In genomic region chr12:104729091-104729490, GRCh38 we compare ENCODE assay signal across 22 cellular contexts.
A peak's percentile ranks its signal among the peaks of the same experiment; 100 is the strongest.
DNase-seq lines count a peak whose midpoint lies in the region; ATAC-seq and TF ChIP-seq lines count a peak whose summit lies in the region.
"Had no signal": no experiment of that assay in that cellular context is flagged by ENCODE, and none has a peak within 500 bp of the region (broad histone marks: within the 10 kb centered on the region; RNA-seq: fewer than 3 reads in every experiment).

No MANE protein-coding gene starts in this region.

- CTCF ChIA-PET in HEK293T (lab: Yijun Ruan, JAX): no interaction called here
- CTCF ChIA-PET in RWPE1 (lab: Yijun Ruan, JAX): interaction anchor here (0.6 kb wide), 1 partner anchor 84 kb away, joined by 3 read pairs; no protein-coding TSS in a partner anchor

- no peaks in the 10 kb centered on the region for H3K9me3 Mint-ChIP-seq in activated naive CD8-positive, alpha-beta T cell treated with anti-CD3 and anti-CD28 coated beads, Interleukin-2, amount 10 ng/mL, durations not matched to agents 7 days and 5 days
- no peaks in the 10 kb centered on the region for H3K9me3 Mint-ChIP-seq in activated naive CD8-positive, alpha-beta T cell treated with anti-CD3 and anti-CD28 coated beads for 36 hours
- no peaks in the 10 kb centered on the region for H3K9me3 Mint-ChIP-seq in effector memory CD8-positive, alpha-beta T cell
- H3K9me3 Mint-ChIP-seq: CD8-positive, alpha-beta T cell had no signal

- peaks cover 4% of the 10 kb centered on the region for H3K36me3 ChIP-seq in neutrophil

- H3K4me1 ChIP-seq in neutrophil (ENCODE audit: control insufficient read depth in 1 of 2, insufficient read depth in 1 of 2, low read depth in 1 of 2, low read length in 1 of 2): peaks cover 37 to 51% of the 10 kb centered on the region in 2 experiments

- H3K36me3 Mint-ChIP-seq in activated naive CD8-positive, alpha-beta T cell treated with anti-CD3 and anti-CD28 coated beads, Interleukin-2, amount 10 ng/mL, durations not matched to agents 7 days and 5 days: peaks cover 12% of the 10 kb centered on the region
- no peaks in the 10 kb centered on the region for H3K36me3 Mint-ChIP-seq in activated naive CD8-positive, alpha-beta T cell treated with anti-CD3 and anti-CD28 coated beads for 36 hours
- H3K36me3 Mint-ChIP-seq in T-helper 17 cell (ENCODE audit: low read depth): no peaks in the 10 kb centered on the region
- H3K36me3 Mint-ChIP-seq in effector memory CD8-positive, alpha-beta T cell (ENCODE audit: insufficient read depth): peaks cover 27% of the 10 kb centered on the region

- H3K4me3 ChIP-seq in neutrophil (ENCODE audit: low read depth in 1 of 2, low read length in 1 of 2): peak overlapping the region in 1 of 2 experiments; percentile 38
- H3K4me3 ChIP-seq: A549, GM23248, PC-9 had no signal

- no peaks in the 10 kb centered on the region for H3K27me3 ChIP-seq in neutrophil

- H3K9me3 ChIP-seq in T-helper 17 cell (ENCODE audit: control insufficient read depth, low read length, poor library complexity, severe bottlenecking) (no peaks in the 10 kb centered on the region), neutrophil (no peaks in the 10 kb centered on the region)
- H3K9me3 ChIP-seq: A549 had no signal

- ATAC-seq in activated naive CD8-positive, alpha-beta T cell treated with anti-CD3 and anti-CD28 coated beads, Interleukin-2, amount 10 ng/mL, durations not matched to agents 7 days and 5 days (ENCODE audit: low read depth): no peak
- ATAC-seq in T-helper 17 cell: no peak
- ATAC-seq in effector memory CD8-positive, alpha-beta T cell (replicated peaks): no peak
- ATAC-seq: A549; CD8-positive, alpha-beta T cell; HCT116 had no signal

- DNase-seq in activated naive CD8-positive, alpha-beta T cell treated with anti-CD3 and anti-CD28 coated beads, Interleukin-2, amount 10 ng/mL, durations not matched to agents 7 days and 5 days: no peak
- DNase-seq in activated naive CD8-positive, alpha-beta T cell treated with anti-CD3 and anti-CD28 coated beads for 36 hours: no peak
- no peak for DNase-seq in T-helper 17 cell
- DNase-seq in effector memory CD8-positive, alpha-beta T cell: no peak
- no peak for DNase-seq in NCI-H1436 (lab: John Stamatoyannopoulos, UW)
- DNase-seq in HEK293T (ENCODE audit: extremely low spot score): no peak
- no peak for DNase-seq in RWPE1 (ENCODE audit: low spot score)
- DNase-seq: CD8-positive, alpha-beta T cell; DMS79 treated with DMSO at 0.1 percent for 48 hours; GDM1; GM23248; KG1; NCI-H1092; NCI-H1930; NCI-H2171; NCI-H446 treated with DMSO at 0.1 percent for 48 hours; NCI-H748 treated with DMSO at 0.1 percent for 48 hours; PC-9; SHP77 had no signal

- peaks cover 27% of the 10 kb centered on the region for H3K4me1 Mint-ChIP-seq in activated naive CD8-positive, alpha-beta T cell treated with anti-CD3 and anti-CD28 coated beads, Interleukin-2, amount 10 ng/mL, durations not matched to agents 7 days and 5 days
- peaks cover 8% of the 10 kb centered on the region for H3K4me1 Mint-ChIP-seq in activated naive CD8-positive, alpha-beta T cell treated with anti-CD3 and anti-CD28 coated beads for 36 hours
- H3K4me1 Mint-ChIP-seq in T-helper 17 cell: peaks cover 41% of the 10 kb centered on the region
- peaks cover 48 to 68% of the 10 kb centered on the region in 2 donors for H3K4me1 Mint-ChIP-seq in effector memory CD8-positive, alpha-beta T cell (ENCODE audit: low read depth in 2 of 2)

- no peak overlapping the region for H3K4me3 Mint-ChIP-seq in activated naive CD8-positive, alpha-beta T cell treated with anti-CD3 and anti-CD28 coated beads, Interleukin-2, amount 10 ng/mL, durations not matched to agents 7 days and 5 days
- no peak overlapping the region for H3K4me3 Mint-ChIP-seq in activated naive CD8-positive, alpha-beta T cell treated with anti-CD3 and anti-CD28 coated beads for 36 hours
- no peak overlapping the region for H3K4me3 Mint-ChIP-seq in T-helper 17 cell
- no peak overlapping the region for H3K4me3 Mint-ChIP-seq in effector memory CD8-positive, alpha-beta T cell
- H3K4me3 Mint-ChIP-seq: CD8-positive, alpha-beta T cell had no signal

- H3K27ac ChIP-seq in neutrophil: peak overlapping the region; percentile 96
- no peak overlapping the region for H3K27ac ChIP-seq in RWPE1
- H3K27ac ChIP-seq: A549, GM23248, PC-9 had no signal

- no peak for TF ChIP-seq CTCF in neutrophil (IDR thresholded peaks at IDR 0.05)
- TF ChIP-seq CTCF in RWPE1 (conservative IDR thresholded peaks at IDR 0.05; ENCODE audit: low read depth): no peak

- POLR2A ChIA-PET in activated naive CD8-positive, alpha-beta T cell treated with anti-CD3 and anti-CD28 coated beads, Interleukin-2, amount 10 ng/mL, durations not matched to agents 7 days and 5 days (lab: Charles Lee): no interaction called here
- POLR2A ChIA-PET in HEK293T (lab: Yijun Ruan, JAX) (interaction anchor here (0.7 kb wide), 1 partner anchor 318 kb away, joined by 3 read pairs; no protein-coding TSS in a partner anchor), RWPE1 (lab: Yijun Ruan, JAX; ENCODE audit: low non-redundant PET) (interaction anchor here (0.6 kb wide), 1 partner anchor 11 kb away, joined by 3 read pairs; no protein-coding TSS in a partner anchor)

- no peaks in the 10 kb centered on the region for H3K27me3 Mint-ChIP-seq in activated naive CD8-positive, alpha-beta T cell treated with anti-CD3 and anti-CD28 coated beads, Interleukin-2, amount 10 ng/mL, durations not matched to agents 7 days and 5 days
- no peaks in the 10 kb centered on the region for H3K27me3 Mint-ChIP-seq in activated naive CD8-positive, alpha-beta T cell treated with anti-CD3 and anti-CD28 coated beads for 36 hours
- H3K27me3 Mint-ChIP-seq in T-helper 17 cell: no peaks in the 10 kb centered on the region
- no peaks in the 10 kb centered on the region for H3K27me3 Mint-ChIP-seq in effector memory CD8-positive, alpha-beta T cell

- H3K27ac Mint-ChIP-seq in activated naive CD8-positive, alpha-beta T cell treated with anti-CD3 and anti-CD28 coated beads, Interleukin-2, amount 10 ng/mL, durations not matched to agents 7 days and 5 days: peak overlapping the region; percentile 34
- no peak overlapping the region for H3K27ac Mint-ChIP-seq in activated naive CD8-positive, alpha-beta T cell treated with anti-CD3 and anti-CD28 coated beads for 36 hours
- H3K27ac Mint-ChIP-seq in T-helper 17 cell: peak overlapping the region; percentile 73
- peak overlapping the region; percentile 74 to 90 for H3K27ac Mint-ChIP-seq in effector memory CD8-positive, alpha-beta T cell

TF ChIP-seq in HEK293T, 16 proteins besides CTCF, POLR2A, EP300 and RAD21:
- TF ChIP-seq ZNF384 (IDR thresholded peaks at IDR 0.05) (no peak), HDGF (IDR thresholded peaks at IDR 0.05; ENCODE audit: borderline replicate concordance) (no peak), FOXA1 (IDR thresholded peaks at IDR 0.05) (no peak), CTBP1 (IDR thresholded peaks at IDR 0.05; ENCODE audit: borderline replicate concordance) (no peak), LEF1 (IDR thresholded peaks at IDR 0.05; ENCODE audit: borderline replicate concordance) (no peak), SP1 (IDR thresholded peaks at IDR 0.05) (no peak), NFRKB (IDR thresholded peaks at IDR 0.05) (no peak)
TF ChIP-seq in HEK293T: peak in this region for 0.
